2 cellular contexts compared by ENCODE assay signal in the genomic region with DNA sequence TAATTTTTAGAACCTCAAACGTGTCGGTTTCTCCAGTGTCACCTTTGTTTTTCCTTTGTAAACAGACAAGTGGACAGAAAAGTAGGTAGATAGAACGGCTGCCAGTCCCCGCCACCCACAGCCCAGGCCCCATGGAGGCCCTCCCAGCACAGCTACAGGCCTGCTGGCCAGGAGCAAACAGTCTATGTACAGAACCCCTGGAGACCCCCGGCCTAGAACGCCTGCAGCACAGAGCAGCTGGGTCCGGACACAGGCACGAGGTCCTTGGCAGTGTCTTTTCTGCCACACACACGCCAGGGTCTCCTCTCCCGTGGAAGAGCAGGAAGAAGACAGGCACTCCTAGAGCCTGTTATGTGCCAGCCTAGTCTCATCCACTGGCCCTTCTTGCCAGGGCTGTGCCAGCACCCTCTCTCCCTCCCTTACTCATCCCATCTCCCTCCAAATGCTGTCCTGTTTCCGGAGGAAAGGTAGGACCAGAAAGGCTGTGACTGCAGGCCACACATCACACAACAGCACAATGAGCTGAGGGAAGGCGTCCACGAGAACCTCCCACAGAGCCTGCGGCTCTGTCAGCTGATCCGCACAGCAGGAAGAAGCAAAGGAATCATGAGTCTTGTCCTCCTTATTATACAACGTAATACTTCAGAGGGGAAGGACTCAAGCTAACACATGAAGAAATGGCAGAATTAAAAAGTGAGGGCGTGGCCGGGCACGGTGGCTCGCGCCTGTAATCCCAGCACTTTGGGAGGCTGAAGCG.
TF ChIP-seq lines count a peak whose summit lies in the region.

No MANE protein-coding gene starts in this region.

TF ChIP-seq in HepG2, 621 proteins besides CTCF, POLR2A, EP300 and RAD21:
- TF ChIP-seq AKAP8 (CRISPR knock-in tag; IDR thresholded peaks at IDR 0.05): 0 out of 2 replicates have a peak, but pooled peaks have one; percentile 37
- TF ChIP-seq AGO2 (optimal IDR thresholded peaks at IDR 0.05; ENCODE audit: low read depth, low read length): peak; percentile 55
- no peak for TF ChIP-seq ZNF337 (CRISPR knock-in tag; IDR thresholded peaks at IDR 0.05; ENCODE audit: borderline replicate concordance, low read depth)
- peak; percentile 34; the same call in 1 of the 2 replicates for TF ChIP-seq RBFOX2 (IDR thresholded peaks at IDR 0.05; ENCODE audit: low read depth, low read length)

TF ChIP-seq in GM12891, 5 proteins besides CTCF, POLR2A, EP300 and RAD21:
- TF ChIP-seq POU2F2 (IDR thresholded peaks at IDR 0.05; ENCODE audit: low read depth, low read length) (no peak), POLR2AphosphoS5 (IDR thresholded peaks at IDR 0.05; ENCODE audit: low read depth, low read length) (no peak), PAX5 (IDR thresholded peaks at IDR 0.05; ENCODE audit: insufficient read depth, low read length, severe bottlenecking) (no peak), TAF1 (IDR thresholded peaks at IDR 0.05; ENCODE audit: low read depth, low read length) (no peak), SPI1 (IDR thresholded peaks at IDR 0.05; ENCODE audit: low read depth, low read length) (no peak)
